26 cellular contexts compared by ENCODE assay signal in genomic region chr17:80944326-80944725, GRCh38. TPM values are rescaled to one million over a fixed set of nuclear protein-coding genes. Genes with fewer than 3 reads are reported as not detected.
DNase-seq lines count a peak whose midpoint lies in the region; ATAC-seq and TF ChIP-seq lines count a peak whose summit lies in the region.
"Had no signal": no experiment of that assay in that cellular context is flagged by ENCODE, and none has a peak within 500 bp of the region (broad histone marks: within the 10 kb centered on the region; RNA-seq: fewer than 3 reads in every experiment).

No MANE protein-coding gene starts in this region.

- 85 to 96% (median 91%) methylated on average over 9 of the region's 9 CpGs for WGBS in spleen, 5 donors

- TF ChIP-seq CTCF in spleen (IDR thresholded peaks at IDR 0.05 in 8 of 11, conservative IDR thresholded peaks at IDR 0.05 in 3 of 11): no peak

- H3K27me3 ChIP-seq in BLaER1 treated with 17β-estradiol and CSF1 and Interleukin-3, amounts not matched to agents 10 nM and 100 nM: peaks cover 62 to 90% (median 73%) of the 10 kb centered on the region in 11 experiments
- H3K27me3 ChIP-seq in muscle layer of colon (ENCODE audit: control insufficient read depth in 1 of 2, insufficient read depth in 2 of 2, low read length in 2 of 2) (no peaks in the 10 kb centered on the region), spleen (replicated peaks in 1 of 7) (no peaks in the 10 kb centered on the region)
- H3K27me3 ChIP-seq: adrenal gland, dorsolateral prefrontal cortex, neutrophil, Peyer's patch, upper lobe of left lung had no signal

- H4K20me1 ChIP-seq in BLaER1 treated with 17β-estradiol and CSF1 and Interleukin-3, amounts not matched to agents 10 nM and 100 nM: peaks cover 0 to 88% (median 62%) of the 10 kb centered on the region in 11 experiments; a peak in 19 of 22 replicates

- DNase-seq in activated naive CD4-positive, alpha-beta T cell treated with anti-CD3 and anti-CD28 coated beads, Interleukin-2, amount 50 U/mL, for 16 hours: peak; percentile 5
- DNase-seq in activated naive CD4-positive, alpha-beta T cell (lab: John Stamatoyannopoulos, UW): no peak
- peak; percentile 33 for DNase-seq in spleen
- DNase-seq in pons (ENCODE audit: low spot score): no peak
- DNase-seq: activated CD4-positive, alpha-beta T cell treated with anti-CD3 and anti-CD28 coated beads for 48 hours; activated gamma-delta T cell; CD4-positive, alpha-beta memory T cell; cerebellar nuclear complex; GOT3; hippocampal formation; IMR-90; NCI-H1436 treated with DMSO at 0.1 percent for 48 hours; NCI-H226; Peyer's patch; stimulated activated naive B cell treated with anti-CD40 and anti-IgM and Interleukin-4, amounts not matched to agents 10 μg/mL and 1 μg/mL and 100 μg/mL, for 72 hours; T-helper 9 cell; upper lobe of left lung had no signal

- no peak overlapping the region; a peak in 1 of 22 replicates for H3K9ac ChIP-seq in BLaER1 treated with 17β-estradiol and CSF1 and Interleukin-3, amounts not matched to agents 10 nM and 100 nM
- no peak overlapping the region for H3K9ac ChIP-seq in muscle layer of colon (ENCODE audit: low read length)

- peaks cover 12 to 35% (median 19%) of the 10 kb centered on the region in 11 experiments; a peak in 21 of 22 replicates for H3K36me3 ChIP-seq in BLaER1 treated with 17β-estradiol and CSF1 and Interleukin-3, amounts not matched to agents 10 nM and 100 nM
- H3K36me3 ChIP-seq in muscle layer of colon (ENCODE audit: insufficient read depth, low read length) (peaks cover 22% of the 10 kb centered on the region), spleen (peaks cover 0 to 84% (median 29%) of the 10 kb centered on the region in 6 donors)

- peaks cover 67 to 94% (median 85%) of the 10 kb centered on the region in 10 experiments for H3K4me1 ChIP-seq in BLaER1 treated with 17β-estradiol and CSF1 and Interleukin-3, amounts not matched to agents 10 nM and 100 nM
- peaks cover 24% of the 10 kb centered on the region for H3K4me1 ChIP-seq in muscle layer of colon (ENCODE audit: insufficient read depth, low read length)
- peaks cover 0 to 55% (median 38%) of the 10 kb centered on the region in 6 donors for H3K4me1 ChIP-seq in spleen

- ATAC-seq in GM18867 (IDR thresholded peaks at IDR 0.05; ENCODE audit: unreplicated experiment): no peak
- ATAC-seq in HG03354 (IDR thresholded peaks at IDR 0.05; ENCODE audit: poor library complexity, severe bottlenecking, unreplicated experiment): no peak
- ATAC-seq: left colon; stimulated activated naive B cell treated with anti-CD40 and anti-IgM and Interleukin-4, amounts not matched to agents 10 μg/mL and 1 μg/mL and 100 μg/mL, for 72 hours had no signal

- H3K9me3 ChIP-seq in BLaER1 treated with 17β-estradiol and CSF1 and Interleukin-3, amounts not matched to agents 10 nM and 100 nM (replicated peaks in 1 of 11): peaks cover 0 to 10% (median 6%) of the 10 kb centered on the region in 11 experiments; a peak in 14 of 22 replicates
- H3K9me3 ChIP-seq in muscle layer of colon (ENCODE audit: low read length): no peaks in the 10 kb centered on the region
- H3K9me3 ChIP-seq in spleen: peaks cover 0 to 5% (median 0%) of the 10 kb centered on the region in 8 donors
- H3K9me3 ChIP-seq: adrenal gland, neutrophil, Peyer's patch, upper lobe of left lung had no signal

- no peak overlapping the region for H3K4me3 ChIP-seq in BLaER1 treated with 17β-estradiol and CSF1 and Interleukin-3, amounts not matched to agents 10 nM and 100 nM
- H3K4me3 ChIP-seq in muscle layer of colon (ENCODE audit: low read depth in 1 of 2, low read length in 2 of 2): no peak overlapping the region
- H3K4me3 ChIP-seq in spleen: no peak overlapping the region
- H3K4me3 ChIP-seq: adrenal gland, dorsolateral prefrontal cortex, Peyer's patch, upper lobe of left lung had no signal

- H3K4me2 ChIP-seq in BLaER1 treated with 17β-estradiol and CSF1 and Interleukin-3, amounts not matched to agents 10 nM and 100 nM: peak overlapping the region; percentile 83 to 98 (median 93)

- no peak overlapping the region for H3K27ac ChIP-seq in BLaER1 treated with 17β-estradiol and CSF1 and Interleukin-3, amounts not matched to agents 10 nM and 100 nM
- peak overlapping the region; percentile 12 for H3K27ac ChIP-seq in muscle layer of colon (ENCODE audit: low read depth, low read length)
- no peak overlapping the region for H3K27ac ChIP-seq in spleen
- H3K27ac ChIP-seq: adrenal gland, dorsolateral prefrontal cortex, neutrophil, Peyer's patch, upper lobe of left lung, VCaP had no signal

- intact Hi-C loops in spleen (cut with DNase I; ENCODE audit: low total_unique reads): no loop called here

- no peak for TF ChIP-seq POLR2A in spleen (IDR thresholded peaks at IDR 0.05)

RNA-seq across cellular contexts. Expression of gene CHMP6, which starts 47.3 kb away (rescaled TPM):
- total RNA-seq in spleen: 10 to 100 TPM; 23.0 to 35.7 (median 31.5) TPM
- polyA plus RNA-seq in spleen: 10 to 100 TPM; 24.0 to 41.1 (median 25.4) TPM

Comparison
In these comparisons a context has a peak if more than half of its experiments do, and no peak if none do; other contexts are left out.
1. DNase-seq: peak in activated naive CD4-positive, alpha-beta T cell treated with anti-CD3 and anti-CD28 coated beads, Interleukin-2, amount 50 U/mL, for 16 hours (single experiment) and spleen (single experiment); none in activated naive CD4-positive, alpha-beta T cell (0 of 4) and pons (single experiment).